ENCODE assay signal across 1 cellular context in the genomic region with DNA sequence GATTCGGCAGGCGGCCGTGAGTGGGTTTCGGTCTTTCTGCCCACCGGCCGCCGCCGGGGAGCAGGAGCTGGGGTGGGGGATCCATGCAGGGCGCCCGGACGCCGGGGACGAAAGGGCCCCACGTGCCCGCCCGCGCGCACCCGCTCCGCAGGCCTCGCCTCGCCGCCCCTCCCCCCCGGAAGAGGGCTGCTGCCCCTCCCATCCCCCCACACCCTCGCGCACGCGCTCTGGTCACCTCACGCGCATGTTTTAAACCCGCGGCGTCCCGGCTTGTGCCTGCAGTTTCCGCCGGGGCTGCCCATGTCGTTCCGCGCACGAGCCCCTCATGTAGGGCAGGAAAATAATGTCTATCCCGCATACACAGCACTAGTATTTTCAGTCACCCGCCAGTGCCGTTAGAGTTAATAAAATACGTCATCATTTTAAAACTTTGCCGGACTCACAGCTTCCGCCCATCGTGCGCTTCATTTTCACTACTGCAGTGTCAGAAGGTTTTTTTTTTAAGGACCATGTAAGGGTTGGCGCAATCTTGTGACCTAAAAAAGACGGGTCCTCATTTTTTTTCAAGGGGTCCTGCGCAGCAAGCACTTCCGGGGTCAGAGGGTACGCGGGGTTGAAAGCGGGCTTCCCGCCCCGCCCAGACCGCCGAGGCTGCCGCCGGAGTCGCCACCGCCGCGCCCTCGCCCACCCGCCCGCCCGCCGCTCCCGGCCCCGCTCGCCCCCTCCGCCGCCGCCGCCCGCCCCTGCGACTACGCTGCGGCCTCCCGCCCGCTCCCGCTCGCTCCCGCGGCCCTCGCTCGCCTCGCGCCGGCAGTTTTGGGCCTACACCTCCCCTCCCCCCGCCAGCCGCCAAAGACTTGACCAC.
TF ChIP-seq lines count a peak whose summit lies in the region.

A gene (plus strand): TSS at position 640 of the 865 bp plus-strand sequence. CDS start 267 bp downstream, outside the sequence.

TF ChIP-seq in H1, 55 proteins besides CTCF, POLR2A, EP300 and RAD21 (continued from another document):
- TF ChIP-seq RNF2 (IDR thresholded peaks at IDR 0.05; ENCODE audit: borderline replicate concordance, low read depth, low read length, missing control alignments, poor library complexity, severe bottlenecking) = no peak
- TF ChIP-seq CTBP2 (IDR thresholded peaks at IDR 0.05; ENCODE audit: borderline replicate concordance, insufficient read depth, insufficient read length, low read length) = no peak
- no peak for TF ChIP-seq SIX5 (IDR thresholded peaks at IDR 0.05; ENCODE audit: low read depth, low read length)
